ENCODE assay signal across 8 cellular contexts in genomic region chr11:64767344-64768299, GRCh38. TPM values are rescaled to one million over a fixed set of nuclear protein-coding genes. Genes with fewer than 3 reads are reported as not detected.
DNase-seq lines count a peak whose midpoint lies in the region; ATAC-seq, FAIRE-seq and TF ChIP-seq lines count a peak whose summit lies in the region.

No MANE protein-coding gene starts in this region.

- H3K4me3 ChIP-seq in AG04449 (ENCODE audit: low read depth, low read length), result no peak overlapping the region

- POLR2A ChIA-PET in AG04449 (lab: Yijun Ruan, JAX), result no interaction called here

- CTCF ChIA-PET in AG04449 (lab: Yijun Ruan, JAX), result interaction anchor here (0.8 to 2.8 kb wide), 10 partner anchors 8 to 79 kb away, joined by 3 to 29 read pairs (median 4); partner anchors contain the start of genes PYGM, RASGRP2 and SF1

- intact Hi-C loops in Right ventricle myocardium superior (cut with DNase I), result no loop called here

- DNase-seq in AG04449 (ENCODE audit: low read depth, low spot score), result no peak
- DNase-seq in GM12892 (ENCODE audit: insufficient read length), result peak; percentile 26
- peak; percentile 11 for DNase-seq in RCC 7860 (ENCODE audit: low spot score)
- DNase-seq in activated effector memory CD4-positive, alpha-beta T cell treated with Interleukin-2 at 50 U/mL for 16 hours, result peak; percentile 60
- DNase-seq in Right ventricle myocardium superior, result peak; percentile 75
- DNase-seq in retina, result peak; percentile 61

- TF ChIP-seq POLR2A in GM12892 (IDR thresholded peaks at IDR 0.05; ENCODE audit: low read depth, low read length), result peak; percentile 35; the same call in 1 of the 2 replicates

- FAIRE-seq in GM12892 (lab: Jason Lieb, UNC) (peak; percentile 81), RCC 7860 (lab: Jason Lieb, UNC) (no peak)

- ATAC-seq in Right ventricle myocardium superior (ENCODE audit: poor library complexity), result peak; percentile 16
- ATAC-seq in GM18498 (IDR thresholded peaks at IDR 0.05; ENCODE audit: unreplicated experiment), result no peak
- no peak for ATAC-seq in GM18858 (IDR thresholded peaks at IDR 0.05; ENCODE audit: unreplicated experiment)

- TF ChIP-seq CTCF in AG04449 (IDR thresholded peaks at IDR 0.05; ENCODE audit: insufficient read depth, low read length, missing control alignments), result peak; percentile 69

RNA-seq across cellular contexts. Expression of gene PYGM, which starts 7.8 kb away (rescaled TPM):
- 0.70 TPM for polyA plus RNA-seq in GM12892 (2012; ENCODE audit: missing spikeins)
- 183 TPM for total RNA-seq in Right ventricle myocardium superior

RNA-seq across cellular contexts. Expression of gene SF1, which starts 10.7 kb away (rescaled TPM):
- 146 TPM for polyA plus RNA-seq in GM12892 (2012; ENCODE audit: missing spikeins)
- total RNA-seq in Right ventricle myocardium superior, result 182 TPM

RNA-seq across cellular contexts. Expression of gene RASGRP2, which starts 23.7 kb away (rescaled TPM):
- 2.4 TPM for polyA plus RNA-seq in GM12892 (2012; ENCODE audit: missing spikeins)
- 38.4 TPM for total RNA-seq in Right ventricle myocardium superior

RNA-seq across cellular contexts. Expression of gene MAP4K2, which starts 35.4 kb away (rescaled TPM):
- polyA plus RNA-seq in GM12892 (2012; ENCODE audit: missing spikeins), result 27.8 TPM
- 7.7 TPM for total RNA-seq in Right ventricle myocardium superior

RNA-seq across cellular contexts. Expression of gene MEN1, which starts 42.7 kb away (rescaled TPM):
- polyA plus RNA-seq in GM12892 (2012; ENCODE audit: missing spikeins), result 9.5 TPM
- 8.6 TPM for total RNA-seq in Right ventricle myocardium superior
